Comparison of ENCODE assay signal across 7 cellular contexts in genomic region chr6:20875369-20875963, GRCh38.
DNase-seq lines count a peak whose midpoint lies in the region; ATAC-seq and TF ChIP-seq lines count a peak whose summit lies in the region.

No MANE protein-coding gene starts in this region.

- H3K27me3 Mint-ChIP-seq in naive B cell, result no peaks in the 10 kb centered on the region

- in situ Hi-C loops in astrocyte of the cerebellum (cut with HindIII; ENCODE audit: low sequenced_read_pairs), result no loop called here

- TF ChIP-seq CTCF in GM10266 (IDR thresholded peaks at IDR 0.05; ENCODE audit: control insufficient read depth, insufficient read depth, low read depth, missing control alignments) (peak; percentile 43), NB4 (IDR thresholded peaks at IDR 0.05; ENCODE audit: low read depth, low read length) (no peak), astrocyte of the cerebellum (IDR thresholded peaks at IDR 0.05; ENCODE audit: low read depth, low read length, missing control alignments) (peak; percentile 59)

- H3K4me3 Mint-ChIP-seq in naive B cell, result no peak overlapping the region

- H3K4me3 ChIP-seq in NB4 (ENCODE audit: low read depth, low read length) (no peak overlapping the region), astrocyte of the cerebellum (ENCODE audit: low read depth, low read length) (no peak overlapping the region)

- H3K4me1 Mint-ChIP-seq in naive B cell, result no peaks in the 10 kb centered on the region

- DNase-seq in GM10266 (ENCODE audit: extremely low spot score), result no peak
- peak; percentile 42 for DNase-seq in NB4 (ENCODE audit: low read depth)
- DNase-seq in astrocyte of the cerebellum (ENCODE audit: low read depth), result peak; percentile 23
- DNase-seq in naive B cell, result peak; percentile 11
- no peak for DNase-seq in ecto neural progenitor cell (ENCODE audit: low spot score)

- peak overlapping the region in 1 of 6 donors; percentile 39 for H3K27ac Mint-ChIP-seq in naive B cell

- no peaks in the 10 kb centered on the region for H3K9me3 Mint-ChIP-seq in naive B cell

- ATAC-seq in naive B cell (ENCODE audit: low read depth in 2 of 2), result no peak
- ATAC-seq in GM18505 (IDR thresholded peaks at IDR 0.05; ENCODE audit: unreplicated experiment), result no peak
- ATAC-seq in GM21737 (IDR thresholded peaks at IDR 0.05; ENCODE audit: unreplicated experiment), result no peak

- TF ChIP-seq POLR2A in NB4 (IDR thresholded peaks at IDR 0.05; ENCODE audit: extremely low read depth, insufficient read length) (no peak), GM18505 (IDR thresholded peaks at IDR 0.05; ENCODE audit: borderline replicate concordance, extremely low read depth, insufficient read depth, insufficient read length) (no peak)

- H3K36me3 Mint-ChIP-seq in naive B cell, result no peaks in the 10 kb centered on the region

Comparison
In these comparisons a context has a peak if more than half of its experiments do, and no peak if none do; other contexts are left out.
1. DNase-seq: peak in NB4 (single experiment), astrocyte of the cerebellum (single experiment) and naive B cell (single experiment); none in GM10266 (single experiment) and ecto neural progenitor cell (single experiment).